ENCODE assay signal across 19 cellular contexts in the genomic region with DNA sequence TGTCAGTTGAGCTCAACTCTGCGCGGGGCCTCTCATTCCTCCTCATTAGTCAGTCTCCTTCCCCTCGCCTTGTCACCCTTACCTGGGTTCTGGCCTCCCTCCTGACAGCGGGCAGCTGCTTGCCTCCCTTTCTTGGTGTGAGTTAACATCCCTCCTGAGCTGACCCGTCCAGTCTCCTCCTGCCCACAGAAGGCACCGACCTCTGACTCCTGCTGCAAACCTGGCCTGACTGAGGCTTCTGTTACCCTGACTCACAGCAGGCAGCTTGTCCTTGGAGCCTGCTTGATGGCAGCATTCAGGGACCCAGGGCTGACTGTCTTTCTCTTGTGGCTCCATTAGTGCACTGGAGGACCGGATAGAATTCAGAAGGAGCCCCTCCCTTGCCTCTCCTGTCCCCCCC. TPM values are rescaled to one million over a fixed set of nuclear protein-coding genes. Genes with fewer than 3 reads are reported as not detected.
"Had no signal": no experiment of that assay in that cellular context is flagged by ENCODE, and none has a peak within 500 bp of the region (broad histone marks: within the 10 kb centered on the region; RNA-seq: fewer than 3 reads in every experiment).

No MANE protein-coding gene starts in this region.

- H3K36me3 ChIP-seq: left ventricle myocardium inferior, neutrophil, sigmoid colon had no signal

- H3K4me1 ChIP-seq: body of pancreas, parathyroid adenoma, sigmoid colon had no signal

- H3K9me3 ChIP-seq: body of pancreas, left ventricle myocardium inferior, neutrophil, sigmoid colon had no signal

- DNase-seq: activated CD4-positive, alpha-beta T cell treated with anti-CD3 and anti-CD28 coated beads for 4 hours; activated CD4-positive, alpha-beta T cell treated with anti-CD3 and anti-CD28 coated beads, Interleukin-2, amount 50 U/mL, for 48 hours; activated CD4-positive, CD25-positive, alpha-beta regulatory T cell; activated naive CD4-positive, alpha-beta T cell treated with Interleukin-2 at 50 U/mL for 16 hours; activated T-cell treated with anti-CD3 and anti-CD28 coated beads, Interleukin-2, amount 50 U/mL, for 48 hours; body of pancreas; dermis blood vessel endothelial cell; effector CD8-positive, alpha-beta T cell; erythroblast; foreskin fibroblast; left ventricle myocardium inferior; mammary epithelial cell; stimulated activated CD4-positive, alpha-beta T cell treated with anti-CD3 and anti-CD28 coated beads, Interleukin-4, amount 100 ng/mL, for 1 hour; stimulated activated naive CD4-positive, alpha-beta T cell treated with Interleukin-2 at 50 U/mL for 16 hours had no signal

- H3K27ac ChIP-seq: body of pancreas, left ventricle myocardium inferior, neutrophil, parathyroid adenoma, sigmoid colon had no signal

- H3K4me3 ChIP-seq: body of pancreas, left ventricle myocardium inferior, sigmoid colon, smooth muscle cell had no signal

- H3K27me3 ChIP-seq: body of pancreas, sigmoid colon had no signal

RNA-seq across cellular contexts. Expression of gene GRIK4, which starts 45.3 kb away (rescaled TPM):
- total RNA-seq: body of pancreas; mammary epithelial cell; naive thymus-derived CD8-positive, alpha-beta T cell; smooth muscle cell had no signal
